ENCODE assay signal across 8 cellular contexts in the genomic region with DNA sequence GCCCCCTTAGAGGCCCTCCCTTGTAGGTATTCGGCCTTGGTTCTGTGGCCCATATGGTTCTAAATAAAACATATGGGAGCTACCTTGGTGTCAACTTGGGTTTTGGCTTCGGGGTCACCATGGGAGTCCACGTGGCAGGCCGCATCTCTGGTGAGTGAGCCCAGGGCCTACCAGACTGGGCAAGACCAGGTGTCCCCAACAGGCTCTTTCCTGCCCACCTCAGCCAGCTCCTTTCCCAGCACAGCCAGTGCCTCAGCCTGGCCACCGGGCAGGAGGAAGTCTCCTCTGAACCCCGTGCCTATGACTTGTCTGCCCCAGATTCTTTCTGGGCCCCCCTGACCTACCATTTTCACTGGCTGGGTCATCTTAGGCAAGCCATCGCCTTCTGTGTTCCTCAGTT.
"Had no signal": no experiment of that assay in that cellular context is flagged by ENCODE, and none has a peak within 500 bp of the region (broad histone marks: within the 10 kb centered on the region; RNA-seq: fewer than 3 reads in every experiment).

No MANE protein-coding gene starts in this region.

- DNase-seq: H9, HCEC 1CT, IMR-90 had no signal

- H2AFZ ChIP-seq: GM23338 had no signal

- FAIRE-seq: H1, H54, HTR-8/SVneo, K562 had no signal

- H3K4me2 ChIP-seq: GM23338 had no signal

- H3K4me3 ChIP-seq: GM23338, K562 had no signal
